ENCODE assay signal across 8 cellular contexts in the genomic region with DNA sequence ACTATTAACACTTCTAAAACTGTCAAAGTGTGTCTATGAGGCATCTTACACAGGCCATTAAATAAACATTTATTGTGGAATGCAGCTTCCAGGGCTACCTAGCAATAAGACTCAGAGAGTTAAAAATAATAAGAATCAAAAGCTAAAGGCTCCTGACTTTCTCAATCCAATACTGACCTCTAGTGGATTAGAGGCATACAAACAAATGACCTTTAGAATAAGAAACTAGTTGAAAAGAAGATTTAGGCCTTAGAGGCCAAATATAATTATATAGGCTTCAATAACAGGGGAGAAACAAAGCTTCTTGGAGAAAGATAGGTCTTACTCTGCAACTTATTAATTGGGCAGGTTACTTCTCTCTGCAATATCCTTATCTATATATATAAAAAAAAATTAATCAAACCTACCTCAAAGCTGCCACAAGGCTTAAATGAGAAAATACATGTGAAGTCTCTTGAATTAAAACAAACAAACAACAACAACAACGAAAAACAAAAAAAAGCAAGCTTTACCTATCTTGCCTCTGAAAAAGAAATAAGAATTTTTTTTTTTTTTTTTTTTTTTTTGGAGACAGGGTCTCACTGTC.
DNase-seq lines count a peak whose midpoint lies in the region; ATAC-seq, FAIRE-seq and TF ChIP-seq lines count a peak whose summit lies in the region.

No MANE protein-coding gene starts in this region.

- H3K9ac ChIP-seq in DND-41 (ENCODE audit: low read depth, low read length): no peak overlapping the region
- H3K9ac ChIP-seq in endothelial cell of umbilical vein (replicated peaks; ENCODE audit: extremely low read depth, insufficient read depth, low read length): no peak overlapping the region

- no peaks in the 10 kb centered on the region for H3K27me3 ChIP-seq in DND-41 (ENCODE audit: insufficient read depth, low read length, poor library complexity)
- no peaks in the 10 kb centered on the region for H3K27me3 ChIP-seq in endothelial cell of umbilical vein (ENCODE audit: control insufficient read depth in 2 of 2, insufficient read depth in 2 of 2, low read length in 2 of 2)

- no peak for DNase-seq in DND-41
- DNase-seq in HT-29 (ENCODE audit: low spot score): peak; percentile 53
- peak; percentile 65 for DNase-seq in OCI-M1 (lab: John Stamatoyannopoulos, UW)
- peak; percentile 69 for DNase-seq in endothelial cell of umbilical vein (ENCODE audit: low read depth, low spot score)
- no peak for DNase-seq in neural crest cell (ENCODE audit: low read depth, low spot score)
- no peak for DNase-seq in 8988T

- no peaks in the 10 kb centered on the region for H3K36me3 ChIP-seq in DND-41 (ENCODE audit: insufficient read depth, low read length)
- no peaks in the 10 kb centered on the region for H3K36me3 ChIP-seq in endothelial cell of umbilical vein (ENCODE audit: control insufficient read depth in 2 of 2, extremely low read depth in 1 of 2, insufficient read depth in 2 of 2, low read length in 2 of 2)

- no TSS peak for BruUV-seq in endothelial cell of umbilical vein (replicated peaks; lab: Mats Ljungman, UMichigan)

- H3K9me3 ChIP-seq in DND-41 (ENCODE audit: insufficient read depth, low read length, severe bottlenecking): no peaks in the 10 kb centered on the region
- H3K9me3 ChIP-seq in endothelial cell of umbilical vein (replicated peaks; ENCODE audit: control insufficient read depth, insufficient read depth, low read length): no peaks in the 10 kb centered on the region

- CTCF ChIA-PET in endothelial cell of umbilical vein (lab: Charles Lee): interaction anchor here (0.5 to 7.0 kb wide), 58 partner anchors 9 to 1050 kb away, joined by 3 to 158 read pairs (median 4); no protein-coding TSS in a partner anchor

- H3K9me1 ChIP-seq in endothelial cell of umbilical vein (replicated peaks; ENCODE audit: control insufficient read depth, extremely low read depth, insufficient read depth, low read length): no peaks in the 10 kb centered on the region

- H3K4me1 ChIP-seq in DND-41 (ENCODE audit: insufficient read depth, low read length) (no peaks in the 10 kb centered on the region), endothelial cell of umbilical vein (ENCODE audit: control insufficient read depth, extremely low read depth, insufficient read depth, low read length) (no peaks in the 10 kb centered on the region)

- no peak for TF ChIP-seq POLR2A in endothelial cell of umbilical vein (IDR thresholded peaks at IDR 0.05; ENCODE audit: low read depth, low read length)

- H3K27me3 Mint-ChIP-seq in neural crest cell (ENCODE audit: low read depth): no peaks in the 10 kb centered on the region

- intact Hi-C loops in endothelial cell of umbilical vein (cut with micrococcal nuclease): loop anchor here (1.0 to 10.0 kb wide), 6 partner anchors 166 to 1032 kb away; no protein-coding TSS in a partner anchor

- H3K4me3 Mint-ChIP-seq in neural crest cell: no peak overlapping the region

- dilution Hi-C loops in endothelial cell of umbilical vein (cut with MboI; ENCODE audit: extremely low pct_ligation_motif_present, low sequenced_read_pairs): no loop called here

- TF ChIP-seq CTCF in DND-41 (IDR thresholded peaks at IDR 0.05; ENCODE audit: borderline replicate concordance, extremely low read depth, low read length, poor library complexity, severe bottlenecking) (peak; percentile 76), endothelial cell of umbilical vein (IDR thresholded peaks at IDR 0.05; ENCODE audit: extremely low read depth in 1 of 2, insufficient read depth in 1 of 2, low read depth in 1 of 2, low read length in 2 of 2) (peak; percentile 36 to 44), neural crest cell (conservative IDR thresholded peaks at IDR 0.05) (peak; percentile 85)

- H2AFZ ChIP-seq in DND-41 (ENCODE audit: low read depth, low read length) (no peak overlapping the region), endothelial cell of umbilical vein (ENCODE audit: low read depth, low read length) (no peak overlapping the region)

- H3K36me3 Mint-ChIP-seq in neural crest cell (ENCODE audit: low read depth): peaks cover 4% of the 10 kb centered on the region

- POLR2A ChIA-PET in endothelial cell of umbilical vein (lab: Charles Lee): no interaction called here

- ATAC-seq in DND-41 (ENCODE audit: insufficient read depth, low read depth) (0 out of 3 replicates have a peak, but pooled peaks have one; percentile 40), GM21447 (IDR thresholded peaks at IDR 0.05; ENCODE audit: unreplicated experiment) (no peak), HG03097 (IDR thresholded peaks at IDR 0.05; ENCODE audit: low FRiP score, unreplicated experiment) (no peak)

- no peak overlapping the region for H3K4me3 ChIP-seq in DND-41 (ENCODE audit: low read depth in 1 of 2, low read length in 2 of 2)
- no peak overlapping the region for H3K4me3 ChIP-seq in endothelial cell of umbilical vein (replicated peaks in 1 of 3; ENCODE audit: insufficient read depth in 1 of 3, low read depth in 1 of 3, low read length in 3 of 3)

- peaks cover 4% of the 10 kb centered on the region for H3K4me1 Mint-ChIP-seq in neural crest cell

- no peak overlapping the region for H3K27ac ChIP-seq in DND-41 (ENCODE audit: low read length)
- no peak overlapping the region for H3K27ac ChIP-seq in endothelial cell of umbilical vein (ENCODE audit: insufficient read depth, low read depth, low read length)

- no peak overlapping the region for H3K27ac Mint-ChIP-seq in neural crest cell (ENCODE audit: unreplicated experiment)

- H3K79me2 ChIP-seq in DND-41 (ENCODE audit: insufficient read depth, low read length): no peaks in the 10 kb centered on the region
- H3K79me2 ChIP-seq in endothelial cell of umbilical vein (ENCODE audit: control insufficient read depth, insufficient read depth, low read length): no peaks in the 10 kb centered on the region

- H4K20me1 ChIP-seq in DND-41 (ENCODE audit: insufficient read depth, low read length) (no peaks in the 10 kb centered on the region), endothelial cell of umbilical vein (replicated peaks; ENCODE audit: control insufficient read depth, extremely low read depth, insufficient read depth, low read length) (no peaks in the 10 kb centered on the region)

- no peak overlapping the region for H3K4me2 ChIP-seq in DND-41 (ENCODE audit: insufficient read depth, low read length)
- H3K4me2 ChIP-seq in endothelial cell of umbilical vein (ENCODE audit: insufficient read depth, low read length): no peak overlapping the region

- peaks cover 7% of the 10 kb centered on the region for H3K9me3 Mint-ChIP-seq in neural crest cell

- no peak for FAIRE-seq in endothelial cell of umbilical vein (lab: Jason Lieb, UNC)

TF ChIP-seq in endothelial cell of umbilical vein, 7 proteins besides CTCF, POLR2A, EP300 and RAD21:
- TF ChIP-seq JUN (IDR thresholded peaks at IDR 0.05; ENCODE audit: borderline replicate concordance, insufficient read depth, insufficient read length, low read depth) (no peak), POLR2AphosphoS5 (IDR thresholded peaks at IDR 0.05; ENCODE audit: insufficient read depth, low read depth, low read length) (no peak), EZH2 (IDR thresholded peaks at IDR 0.05; ENCODE audit: borderline replicate concordance, low read depth, low read length, severe bottlenecking) (no peak), FOS (IDR thresholded peaks at IDR 0.05; ENCODE audit: borderline replicate concordance, insufficient read depth, low read length) (no peak), GATA2 (IDR thresholded peaks at IDR 0.05; ENCODE audit: insufficient read depth, insufficient read length, low read depth, low read length) (no peak), MYC (IDR thresholded peaks at IDR 0.05; ENCODE audit: low read depth, low read length) (no peak), MAX (IDR thresholded peaks at IDR 0.05; ENCODE audit: insufficient read depth, insufficient read length) (no peak)

Comparison
In these comparisons a context has a peak if more than half of its experiments do, and no peak if none do; other contexts are left out.
1. DNase-seq: peak in HT-29 (single experiment), OCI-M1 (single experiment) and endothelial cell of umbilical vein (single experiment); none in DND-41 (single experiment), neural crest cell (single experiment) and 8988T (single experiment).
2. Peak in every context shown above with its lines, with median percentiles within 50 percentile points of each other: CTCF ChIP-seq.